ENCODE assay signal across 8 cellular contexts in the genomic region with DNA sequence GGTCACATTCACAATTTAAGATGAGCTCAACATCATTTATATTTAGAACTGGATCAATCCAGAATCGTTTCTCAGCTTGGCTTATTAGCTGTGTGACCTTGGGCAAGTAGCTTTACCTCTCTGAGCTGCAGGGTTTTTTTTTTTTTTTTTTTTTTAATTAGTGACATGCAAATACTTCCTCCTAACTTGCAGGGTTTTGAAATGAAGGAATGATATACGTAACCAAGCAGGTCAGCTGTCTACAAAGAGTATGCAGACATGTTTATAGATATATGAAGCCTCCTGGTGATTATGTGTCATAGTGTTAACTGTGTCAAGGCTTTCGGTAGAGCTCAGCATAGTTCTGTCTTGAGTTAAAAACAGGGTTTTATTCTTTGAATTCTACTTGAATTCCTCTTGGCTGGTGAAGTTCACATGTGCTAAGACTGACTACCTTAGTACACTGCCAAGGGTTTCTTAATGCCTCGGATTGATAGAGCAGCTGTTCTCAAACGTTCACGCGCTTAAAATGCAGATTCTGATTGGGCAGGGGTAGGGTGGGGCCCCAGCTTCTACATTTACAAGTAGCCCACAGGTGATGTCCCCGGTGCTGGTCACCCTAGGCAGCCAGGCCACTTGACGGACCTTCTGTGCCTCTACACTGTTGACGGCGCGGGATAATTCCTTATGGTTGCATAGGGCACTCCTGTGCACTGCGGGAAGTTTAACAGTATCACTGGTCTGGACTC. TPM values are rescaled to one million over a fixed set of nuclear protein-coding genes. Genes with fewer than 3 reads are reported as not detected.
DNase-seq lines count a peak whose midpoint lies in the region; ATAC-seq and TF ChIP-seq lines count a peak whose summit lies in the region.

No MANE protein-coding gene starts in this region.

- peak; percentile 33 for DNase-seq in NCI-H510A treated with DMSO at 0.1 percent for 48 hours (lab: John Stamatoyannopoulos, UW)
- no peak for DNase-seq in NCI-H510A (lab: John Stamatoyannopoulos, UW)
- peak; percentile 15 for DNase-seq in HCEC 1CT
- peak; percentile 7 for DNase-seq in MV-4-11 (lab: John Stamatoyannopoulos, UW)
- DNase-seq in central memory CD4-positive, alpha-beta T cell: peak; percentile 2
- DNase-seq in upper lobe of left lung: peak in 1 of 2 donors; percentile 63
- DNase-seq in NCI-H345 treated with DMSO at 0.1 percent for 48 hours (lab: John Stamatoyannopoulos, UW; ENCODE audit: unreplicated experiment): no peak

- H3K27me3 ChIP-seq in upper lobe of left lung: no peaks in the 10 kb centered on the region

- no peaks in the 10 kb centered on the region for H3K4me1 ChIP-seq in mesodermal cell (ENCODE audit: control insufficient read depth, insufficient read depth, low read length, poor library complexity, severe bottlenecking)
- H3K4me1 ChIP-seq in upper lobe of left lung: peaks cover 4 to 27% (median 21%) of the 10 kb centered on the region in 4 donors

- H3K27ac ChIP-seq in mesodermal cell (ENCODE audit: low read depth, low read length, severe bottlenecking): no peak overlapping the region
- peak overlapping the region; percentile 87 to 96 (median 91) for H3K27ac ChIP-seq in upper lobe of left lung

- ATAC-seq in upper lobe of left lung (ENCODE audit: low FRiP score in 2 of 2): peak in 1 of 2 donors; percentile 67

- TF ChIP-seq EP300 in upper lobe of left lung (IDR thresholded peaks at IDR 0.05): no peak

- H3K9me3 ChIP-seq in mesodermal cell (ENCODE audit: control insufficient read depth, low read length): no peaks in the 10 kb centered on the region
- H3K9me3 ChIP-seq in upper lobe of left lung: no peaks in the 10 kb centered on the region

- 11 to 23% methylated on average over 4 to 5 of the region's 13 CpGs for WGBS in mesodermal cell (ENCODE audit: insufficient coverage in 2 of 2), 2 experiments
- WGBS in upper lobe of left lung, 2 donors: 31 to 35% methylated on average over 7 to 13 of the region's 13 CpGs

- TF ChIP-seq CTCF in upper lobe of left lung (IDR thresholded peaks at IDR 0.05): no peak

- H3K4me3 ChIP-seq in mesodermal cell (ENCODE audit: extremely low read depth, insufficient read depth, low read length, poor library complexity, severe bottlenecking) (peak overlapping the region; percentile 54), upper lobe of left lung (peak overlapping the region; percentile 75 to 93 (median 88))

- H3K36me3 ChIP-seq in mesodermal cell (ENCODE audit: control insufficient read depth, insufficient read depth, low read length) (no peaks in the 10 kb centered on the region), upper lobe of left lung (no peaks in the 10 kb centered on the region)

- no peak for TF ChIP-seq POLR2A in upper lobe of left lung (IDR thresholded peaks at IDR 0.05)

RNA-seq across cellular contexts. Expression of gene STS, which starts 0.6 kb away (rescaled TPM):
- polyA plus RNA-seq in mesodermal cell (2013, experiment 1 of 2): 2.7 TPM
- 2.2 TPM for polyA plus RNA-seq in mesodermal cell (2013, experiment 2 of 2)
- total RNA-seq in upper lobe of left lung: 10 to 100 TPM in 3 of 6 donors, 1 to 10 TPM in 3; 5.2 to 15.1 (median 9.6) TPM

RNA-seq across cellular contexts. Expression of gene PUDP, which starts 1.1 kb away (rescaled TPM):
- polyA plus RNA-seq in mesodermal cell (2013, experiment 1 of 2): 22.2 TPM
- 21.8 TPM for polyA plus RNA-seq in mesodermal cell (2013, experiment 2 of 2)
- total RNA-seq in upper lobe of left lung: 10 to 100 TPM; 15.0 to 48.2 (median 25.8) TPM

Comparison
In these comparisons a context has a peak if more than half of its experiments do, and no peak if none do; other contexts are left out.
1. DNase-seq: peak in NCI-H510A treated with DMSO at 0.1 percent for 48 hours (single experiment), HCEC 1CT (single experiment), MV-4-11 (single experiment) and central memory CD4-positive, alpha-beta T cell (single experiment); none in NCI-H510A (single experiment) and NCI-H345 treated with DMSO at 0.1 percent for 48 hours (single experiment).